ENCODE assay signal across 1 cellular context in genomic region chr9:72485821-72486605, GRCh38.
TF ChIP-seq lines count a peak whose summit lies in the region.

No MANE protein-coding gene starts in this region.

TF ChIP-seq in HCT116, 20 proteins besides CTCF, POLR2A, EP300 and RAD21 (continued from another document):
- TF ChIP-seq REST (IDR thresholded peaks at IDR 0.05; ENCODE audit: low read depth) (no peak), MAX (IDR thresholded peaks at IDR 0.05) (no peak), SRF (IDR thresholded peaks at IDR 0.05; ENCODE audit: low read depth) (no peak), EZH2 (IDR thresholded peaks at IDR 0.05) (no peak), EZH2phosphoT487 (IDR thresholded peaks at IDR 0.05; ENCODE audit: borderline replicate concordance) (no peak), ATF3 (IDR thresholded peaks at IDR 0.05) (no peak)
